In the genomic region with DNA sequence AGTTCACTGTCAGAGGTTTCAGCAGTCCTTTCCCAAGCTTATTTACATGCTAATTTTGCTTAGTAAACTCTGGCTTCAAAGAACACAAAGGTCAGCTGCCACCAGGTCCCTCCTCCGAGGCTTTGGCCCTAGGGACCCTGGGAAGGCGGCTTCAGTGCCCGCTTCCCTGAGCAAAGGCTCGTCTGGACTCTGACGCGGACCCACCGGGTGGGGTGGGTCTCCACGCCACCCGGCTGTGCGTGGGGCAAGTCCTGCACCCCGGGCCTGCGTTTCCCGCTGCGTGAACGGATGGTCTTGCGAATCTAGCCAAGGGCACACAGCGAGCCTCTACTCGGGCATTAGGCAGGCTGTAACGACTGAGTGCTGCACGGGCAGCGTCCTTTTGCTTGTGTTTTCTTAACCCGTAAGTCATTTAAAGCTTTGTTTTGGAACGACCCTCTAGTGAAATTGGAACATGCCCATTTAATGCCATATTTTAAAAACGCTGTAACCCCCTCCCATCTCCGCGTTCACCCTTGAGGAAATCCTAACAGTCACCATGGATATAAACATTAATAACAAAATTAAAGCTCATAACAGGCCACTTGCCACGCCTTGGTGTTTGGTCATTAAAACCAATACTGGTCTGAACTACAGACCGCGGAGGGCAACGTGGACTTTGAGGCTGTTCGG, we compare ENCODE assay signal across 1 cellular context.
TF ChIP-seq lines count a peak whose summit lies in the region.

No MANE protein-coding gene starts in this region.

TF ChIP-seq in H1, 55 proteins besides CTCF, POLR2A, EP300 and RAD21:
- TF ChIP-seq FOSL1 (IDR thresholded peaks at IDR 0.05; ENCODE audit: insufficient read depth, low read depth, low read length): no peak
- TF ChIP-seq TEAD4 (IDR thresholded peaks at IDR 0.05; ENCODE audit: low read depth, low read length): no peak
- 0 out of 2 replicates have a peak, but pooled peaks have one; percentile 11 for TF ChIP-seq TAF1 (IDR thresholded peaks at IDR 0.05; ENCODE audit: low read depth, low read length)
- no peak for TF ChIP-seq SUZ12 (IDR thresholded peaks at IDR 0.05; ENCODE audit: low read length)
- peak; percentile 11 for TF ChIP-seq KDM4A (IDR thresholded peaks at IDR 0.05; ENCODE audit: low read depth, low read length, severe bottlenecking)
- TF ChIP-seq SIX5 (IDR thresholded peaks at IDR 0.05; ENCODE audit: low read depth, low read length): no peak
- TF ChIP-seq JUN (IDR thresholded peaks at IDR 0.05; ENCODE audit: low read depth, low read length): no peak
- TF ChIP-seq, protein P1, sequence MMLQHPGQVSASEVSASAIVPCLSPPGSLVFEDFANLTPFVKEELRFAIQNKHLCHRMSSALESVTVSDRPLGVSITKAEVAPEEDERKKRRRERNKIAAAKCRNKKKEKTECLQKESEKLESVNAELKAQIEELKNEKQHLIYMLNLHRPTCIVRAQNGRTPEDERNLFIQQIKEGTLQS (IDR thresholded peaks at IDR 0.05; ENCODE audit: insufficient read depth, low read depth, low read length): no peak
- TF ChIP-seq POU5F1 (IDR thresholded peaks at IDR 0.05; ENCODE audit: low read depth, low read length): no peak
- no peak for TF ChIP-seq CBX8 (IDR thresholded peaks at IDR 0.05; ENCODE audit: borderline replicate concordance, low read depth, low read length)
- no peak for TF ChIP-seq RNF2 (IDR thresholded peaks at IDR 0.05; ENCODE audit: borderline replicate concordance, low read depth, low read length, missing control alignments, poor library complexity, severe bottlenecking)
- TF ChIP-seq CREB1 (IDR thresholded peaks at IDR 0.05): no peak
- TF ChIP-seq, protein P2, sequence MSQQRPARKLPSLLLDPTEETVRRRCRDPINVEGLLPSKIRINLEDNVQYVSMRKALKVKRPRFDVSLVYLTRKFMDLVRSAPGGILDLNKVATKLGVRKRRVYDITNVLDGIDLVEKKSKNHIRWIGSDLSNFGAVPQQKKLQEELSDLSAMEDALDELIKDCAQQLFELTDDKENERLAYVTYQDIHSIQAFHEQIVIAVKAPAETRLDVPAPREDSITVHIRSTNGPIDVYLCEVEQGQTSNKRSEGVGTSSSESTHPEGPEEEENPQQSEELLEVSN (IDR thresholded peaks at IDR 0.05): peak; percentile 27; the same call in 1 of the 2 replicates
- no peak for TF ChIP-seq HDAC6 (IDR thresholded peaks at IDR 0.05; ENCODE audit: low read depth, low read length)
- TF ChIP-seq PHF8 (conservative IDR thresholded peaks at IDR 0.05; ENCODE audit: low read depth, low read length): no peak
- no peak for TF ChIP-seq SP1 (IDR thresholded peaks at IDR 0.05; ENCODE audit: low read depth, low read length)
- no peak for TF ChIP-seq SP2 (IDR thresholded peaks at IDR 0.05; ENCODE audit: low read length)
- TF ChIP-seq ZNF274 (IDR thresholded peaks at IDR 0.05; ENCODE audit: borderline replicate concordance, extremely low read depth, low read length): no peak
- TF ChIP-seq, protein P3, sequence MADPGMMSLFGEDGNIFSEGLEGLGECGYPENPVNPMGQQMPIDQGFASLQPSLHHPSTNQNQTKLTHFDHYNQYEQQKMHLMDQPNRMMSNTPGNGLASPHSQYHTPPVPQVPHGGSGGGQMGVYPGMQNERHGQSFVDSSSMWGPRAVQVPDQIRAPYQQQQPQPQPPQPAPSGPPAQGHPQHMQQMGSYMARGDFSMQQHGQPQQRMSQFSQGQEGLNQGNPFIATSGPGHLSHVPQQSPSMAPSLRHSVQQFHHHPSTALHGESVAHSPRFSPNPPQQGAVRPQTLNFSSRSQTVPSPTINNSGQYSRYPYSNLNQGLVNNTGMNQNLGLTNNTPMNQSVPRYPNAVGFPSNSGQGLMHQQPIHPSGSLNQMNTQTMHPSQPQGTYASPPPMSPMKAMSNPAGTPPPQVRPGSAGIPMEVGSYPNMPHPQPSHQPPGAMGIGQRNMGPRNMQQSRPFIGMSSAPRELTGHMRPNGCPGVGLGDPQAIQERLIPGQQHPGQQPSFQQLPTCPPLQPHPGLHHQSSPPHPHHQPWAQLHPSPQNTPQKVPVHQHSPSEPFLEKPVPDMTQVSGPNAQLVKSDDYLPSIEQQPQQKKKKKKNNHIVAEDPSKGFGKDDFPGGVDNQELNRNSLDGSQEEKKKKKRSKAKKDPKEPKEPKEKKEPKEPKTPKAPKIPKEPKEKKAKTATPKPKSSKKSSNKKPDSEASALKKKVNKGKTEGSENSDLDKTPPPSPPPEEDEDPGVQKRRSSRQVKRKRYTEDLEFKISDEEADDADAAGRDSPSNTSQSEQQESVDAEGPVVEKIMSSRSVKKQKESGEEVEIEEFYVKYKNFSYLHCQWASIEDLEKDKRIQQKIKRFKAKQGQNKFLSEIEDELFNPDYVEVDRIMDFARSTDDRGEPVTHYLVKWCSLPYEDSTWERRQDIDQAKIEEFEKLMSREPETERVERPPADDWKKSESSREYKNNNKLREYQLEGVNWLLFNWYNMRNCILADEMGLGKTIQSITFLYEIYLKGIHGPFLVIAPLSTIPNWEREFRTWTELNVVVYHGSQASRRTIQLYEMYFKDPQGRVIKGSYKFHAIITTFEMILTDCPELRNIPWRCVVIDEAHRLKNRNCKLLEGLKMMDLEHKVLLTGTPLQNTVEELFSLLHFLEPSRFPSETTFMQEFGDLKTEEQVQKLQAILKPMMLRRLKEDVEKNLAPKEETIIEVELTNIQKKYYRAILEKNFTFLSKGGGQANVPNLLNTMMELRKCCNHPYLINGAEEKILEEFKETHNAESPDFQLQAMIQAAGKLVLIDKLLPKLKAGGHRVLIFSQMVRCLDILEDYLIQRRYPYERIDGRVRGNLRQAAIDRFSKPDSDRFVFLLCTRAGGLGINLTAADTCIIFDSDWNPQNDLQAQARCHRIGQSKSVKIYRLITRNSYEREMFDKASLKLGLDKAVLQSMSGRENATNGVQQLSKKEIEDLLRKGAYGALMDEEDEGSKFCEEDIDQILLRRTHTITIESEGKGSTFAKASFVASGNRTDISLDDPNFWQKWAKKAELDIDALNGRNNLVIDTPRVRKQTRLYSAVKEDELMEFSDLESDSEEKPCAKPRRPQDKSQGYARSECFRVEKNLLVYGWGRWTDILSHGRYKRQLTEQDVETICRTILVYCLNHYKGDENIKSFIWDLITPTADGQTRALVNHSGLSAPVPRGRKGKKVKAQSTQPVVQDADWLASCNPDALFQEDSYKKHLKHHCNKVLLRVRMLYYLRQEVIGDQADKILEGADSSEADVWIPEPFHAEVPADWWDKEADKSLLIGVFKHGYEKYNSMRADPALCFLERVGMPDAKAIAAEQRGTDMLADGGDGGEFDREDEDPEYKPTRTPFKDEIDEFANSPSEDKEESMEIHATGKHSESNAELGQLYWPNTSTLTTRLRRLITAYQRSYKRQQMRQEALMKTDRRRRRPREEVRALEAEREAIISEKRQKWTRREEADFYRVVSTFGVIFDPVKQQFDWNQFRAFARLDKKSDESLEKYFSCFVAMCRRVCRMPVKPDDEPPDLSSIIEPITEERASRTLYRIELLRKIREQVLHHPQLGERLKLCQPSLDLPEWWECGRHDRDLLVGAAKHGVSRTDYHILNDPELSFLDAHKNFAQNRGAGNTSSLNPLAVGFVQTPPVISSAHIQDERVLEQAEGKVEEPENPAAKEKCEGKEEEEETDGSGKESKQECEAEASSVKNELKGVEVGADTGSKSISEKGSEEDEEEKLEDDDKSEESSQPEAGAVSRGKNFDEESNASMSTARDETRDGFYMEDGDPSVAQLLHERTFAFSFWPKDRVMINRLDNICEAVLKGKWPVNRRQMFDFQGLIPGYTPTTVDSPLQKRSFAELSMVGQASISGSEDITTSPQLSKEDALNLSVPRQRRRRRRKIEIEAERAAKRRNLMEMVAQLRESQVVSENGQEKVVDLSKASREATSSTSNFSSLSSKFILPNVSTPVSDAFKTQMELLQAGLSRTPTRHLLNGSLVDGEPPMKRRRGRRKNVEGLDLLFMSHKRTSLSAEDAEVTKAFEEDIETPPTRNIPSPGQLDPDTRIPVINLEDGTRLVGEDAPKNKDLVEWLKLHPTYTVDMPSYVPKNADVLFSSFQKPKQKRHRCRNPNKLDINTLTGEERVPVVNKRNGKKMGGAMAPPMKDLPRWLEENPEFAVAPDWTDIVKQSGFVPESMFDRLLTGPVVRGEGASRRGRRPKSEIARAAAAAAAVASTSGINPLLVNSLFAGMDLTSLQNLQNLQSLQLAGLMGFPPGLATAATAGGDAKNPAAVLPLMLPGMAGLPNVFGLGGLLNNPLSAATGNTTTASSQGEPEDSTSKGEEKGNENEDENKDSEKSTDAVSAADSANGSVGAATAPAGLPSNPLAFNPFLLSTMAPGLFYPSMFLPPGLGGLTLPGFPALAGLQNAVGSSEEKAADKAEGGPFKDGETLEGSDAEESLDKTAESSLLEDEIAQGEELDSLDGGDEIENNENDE (IDR thresholded peaks at IDR 0.05; ENCODE audit: insufficient replicate concordance, low read length): no peak
- TF ChIP-seq, protein P4, sequence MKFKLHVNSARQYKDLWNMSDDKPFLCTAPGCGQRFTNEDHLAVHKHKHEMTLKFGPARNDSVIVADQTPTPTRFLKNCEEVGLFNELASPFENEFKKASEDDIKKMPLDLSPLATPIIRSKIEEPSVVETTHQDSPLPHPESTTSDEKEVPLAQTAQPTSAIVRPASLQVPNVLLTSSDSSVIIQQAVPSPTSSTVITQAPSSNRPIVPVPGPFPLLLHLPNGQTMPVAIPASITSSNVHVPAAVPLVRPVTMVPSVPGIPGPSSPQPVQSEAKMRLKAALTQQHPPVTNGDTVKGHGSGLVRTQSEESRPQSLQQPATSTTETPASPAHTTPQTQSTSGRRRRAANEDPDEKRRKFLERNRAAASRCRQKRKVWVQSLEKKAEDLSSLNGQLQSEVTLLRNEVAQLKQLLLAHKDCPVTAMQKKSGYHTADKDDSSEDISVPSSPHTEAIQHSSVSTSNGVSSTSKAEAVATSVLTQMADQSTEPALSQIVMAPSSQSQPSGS (IDR thresholded peaks at IDR 0.05; ENCODE audit: low read length): no peak
- no peak for TF ChIP-seq CBX5 (IDR thresholded peaks at IDR 0.05; ENCODE audit: low read depth, low read length)
- no peak for TF ChIP-seq RBBP5 (IDR thresholded peaks at IDR 0.05; ENCODE audit: borderline replicate concordance, low read depth, low read length)
- TF ChIP-seq NRF1 (IDR thresholded peaks at IDR 0.05; ENCODE audit: low read depth, low read length): no peak
